In genomic region chr17:10063730-10064221, GRCh38 we compare ENCODE assay signal across 10 cellular contexts.
DNase-seq lines count a peak whose midpoint lies in the region; ATAC-seq lines count a peak whose summit lies in the region.
"Had no signal": no experiment of that assay in that cellular context is flagged by ENCODE, and none has a peak within 500 bp of the region (broad histone marks: within the 10 kb centered on the region; RNA-seq: fewer than 3 reads in every experiment).

No MANE protein-coding gene starts in this region.

- DNase-seq in Daoy (ENCODE audit: low read depth) (peak; percentile 49), NOMO-1 treated with DMSO at 0.1 percent for 48 hours (lab: John Stamatoyannopoulos, UW; ENCODE audit: unreplicated experiment) (peak; percentile 99), Right ventricle myocardium superior (peak; percentile 61), pons (ENCODE audit: low spot score) (peak; percentile 39), NCI-H1694 treated with DMSO at 0.1 percent for 48 hours (lab: John Stamatoyannopoulos, UW) (no peak), NCI-H1436 treated with DMSO at 0.1 percent for 48 hours (lab: John Stamatoyannopoulos, UW) (no peak), ureter (ENCODE audit: low spot score) (no peak)
- DNase-seq: DMS153, NCI-H2081 had no signal

- intact Hi-C loops in Right ventricle myocardium superior (cut with DNase I), result loop anchor here (10.0 kb wide), 1 partner anchor 49 kb away; no protein-coding TSS in a partner anchor

- peak; percentile 9 for ATAC-seq in Right ventricle myocardium superior (ENCODE audit: poor library complexity)
- no peak for ATAC-seq in GM21825 (IDR thresholded peaks at IDR 0.05; ENCODE audit: unreplicated experiment)

Comparison
In these comparisons a context has a peak if more than half of its experiments do, and no peak if none do; other contexts are left out.
1. DNase-seq: peak in Daoy (single experiment), NOMO-1 treated with DMSO at 0.1 percent for 48 hours (single experiment), Right ventricle myocardium superior (single experiment) and pons (single experiment); none in NCI-H1694 treated with DMSO at 0.1 percent for 48 hours (single experiment), NCI-H1436 treated with DMSO at 0.1 percent for 48 hours (single experiment) and ureter (single experiment).